Comparison of ENCODE assay signal across 8 cellular contexts in genomic region chr3:47476644-47477199, GRCh38. TPM values are rescaled to one million over a fixed set of nuclear protein-coding genes. Genes with fewer than 3 reads are reported as not detected.
DNase-seq lines count a peak whose midpoint lies in the region; ATAC-seq and TF ChIP-seq lines count a peak whose summit lies in the region.

No MANE protein-coding gene starts in this region.

- H3K9me3 Mint-ChIP-seq in T-cell = no peaks in the 10 kb centered on the region

- H3K27me3 ChIP-seq in fibroblast of lung (ENCODE audit: control insufficient read depth, insufficient read depth, low read length) (no peaks in the 10 kb centered on the region), gastrocnemius medialis (no peaks in the 10 kb centered on the region)

- H3K27ac ChIP-seq in fibroblast of lung (ENCODE audit: insufficient read depth, low read length) = no peak overlapping the region
- H3K27ac ChIP-seq in gastrocnemius medialis = peak overlapping the region in 3 of 4 donors; percentile 77 to 95 (median 94)

- TF ChIP-seq POLR2A in gastrocnemius medialis (IDR thresholded peaks at IDR 0.05) = no peak

- H3K79me2 ChIP-seq in fibroblast of lung (ENCODE audit: control insufficient read depth, insufficient read depth, low read length) = peaks cover 25% of the 10 kb centered on the region

- H3K4me1 ChIP-seq in fibroblast of lung (ENCODE audit: control insufficient read depth, extremely low read depth, insufficient read depth, low read length) = peaks cover 2% of the 10 kb centered on the region
- peaks cover 22 to 27% of the 10 kb centered on the region in 2 donors for H3K4me1 ChIP-seq in gastrocnemius medialis

- H3K9ac ChIP-seq in fibroblast of lung (ENCODE audit: insufficient read depth, low read length) = no peak overlapping the region

- TF ChIP-seq CTCF in fibroblast of lung (conservative IDR thresholded peaks at IDR 0.05 in 1 of 2, IDR thresholded peaks at IDR 0.05 in 1 of 2; ENCODE audit: low read depth in 1 of 2, low read length in 2 of 2) (no peak), gastrocnemius medialis (IDR thresholded peaks at IDR 0.05 in 4 of 5, conservative IDR thresholded peaks at IDR 0.05 in 1 of 5) (no peak)

- H3K27ac Mint-ChIP-seq in T-cell = peak overlapping the region; percentile 87 to 91

- in situ Hi-C loops in gastrocnemius medialis (cut with MboI; ENCODE audit: low sequenced_read_pairs in 4 of 4) = loop anchor here in 2 of 4 donors (5.0 to 10.0 kb wide), 2 partner anchors 52 to 54 kb away; no protein-coding TSS in a partner anchor

- H3K36me3 Mint-ChIP-seq in T-cell = no peaks in the 10 kb centered on the region

- CTCF ChIA-PET in T-cell (lab: Charles Lee) = interaction anchor here (1.6 to 2.2 kb wide), 2 partner anchors 55 to 56 kb away, joined by 5 to 17 read pairs; no protein-coding TSS in a partner anchor

- H4K20me1 ChIP-seq in fibroblast of lung (ENCODE audit: control insufficient read depth, extremely low read depth, insufficient read depth, low read length) = no peaks in the 10 kb centered on the region

- peak overlapping the region; percentile 85 to 97 (median 89) for H3K4me3 Mint-ChIP-seq in T-cell

- ATAC-seq in T-cell (replicated peaks in 1 of 4) (no peak), gastrocnemius medialis (no peak), HG03342 (IDR thresholded peaks at IDR 0.05; ENCODE audit: unreplicated experiment) (no peak), GM19328 (IDR thresholded peaks at IDR 0.05; ENCODE audit: unreplicated experiment) (no peak), esophagus mucosa (no peak)

- peaks cover 32 to 38% (median 37%) of the 10 kb centered on the region in 3 donors for H3K4me1 Mint-ChIP-seq in T-cell

- H3K27me3 Mint-ChIP-seq in T-cell = no peaks in the 10 kb centered on the region

- intact Hi-C loops in gastrocnemius medialis (cut with DNase I; ENCODE audit: low total_unique reads) = loop anchor here (1.0 to 10.0 kb wide), 4 partner anchors 33 to 312 kb away; partner anchors contain the start of genes ELP6 and SETD2

- POLR2A ChIA-PET in T-cell (lab: Charles Lee) = no interaction called here

- DNase-seq in T-cell (no peak), fibroblast of lung (ENCODE audit: low read depth in 2 of 2) (no peak), gastrocnemius medialis (no peak), SW 1271 (lab: John Stamatoyannopoulos, UW) (no peak)

- H3K9me3 ChIP-seq in fibroblast of lung (ENCODE audit: control insufficient read depth, insufficient read depth, low read depth, low read length) (no peaks in the 10 kb centered on the region), gastrocnemius medialis (no peaks in the 10 kb centered on the region)

- H3K4me3 ChIP-seq in GM08714 (ENCODE audit: low read length) (peak overlapping the region; percentile 60; the same call in 1 of the 2 replicates), fibroblast of lung (replicated peaks in 1 of 4; ENCODE audit: control extremely low read depth in 1 of 4, insufficient read depth in 1 of 4, low read depth in 3 of 4, low read length in 4 of 4) (peak overlapping the region; percentile 50 to 99 (median 75)), gastrocnemius medialis (peak overlapping the region in 3 of 4 donors; percentile 81 to 100 (median 98))

- peak overlapping the region; percentile 96 for H2AFZ ChIP-seq in fibroblast of lung (ENCODE audit: low read length)

- H3K4me2 ChIP-seq in fibroblast of lung (ENCODE audit: extremely low read depth, insufficient read depth, low read length) = peak overlapping the region; percentile 88

- no peaks in the 10 kb centered on the region for H3K36me3 ChIP-seq in fibroblast of lung (ENCODE audit: control insufficient read depth, insufficient read depth, low read length)
- H3K36me3 ChIP-seq in gastrocnemius medialis = no peaks in the 10 kb centered on the region

RNA-seq across cellular contexts. Expression of gene SCAP, which starts 1.0 kb away (rescaled TPM):
- 100 to 1,000 TPM in 2 of 5 donors, 10 to 100 TPM in 3; 86.6 to 108 (median 95.3) TPM for total RNA-seq in T-cell
- 51.6 and 67.7 TPM in 2 replicates for total RNA-seq in fibroblast of lung
- 13.6 and 16.7 TPM in 2 replicates for polyA plus RNA-seq in fibroblast of lung
- polyA plus RNA-seq in fibroblast of lung (2012) = 29.2 and 35.7 TPM in 2 replicates
- polyA minus RNA-seq in fibroblast of lung (ENCODE audit: low replicate concordance) = 162 and 170 TPM in 2 replicates
- 10 to 100 TPM; 38.2 to 48.1 (median 42.8) TPM for total RNA-seq in gastrocnemius medialis
- total RNA-seq in esophagus mucosa = 59.8 TPM

RNA-seq across cellular contexts. Expression of gene ELP6, which starts 36.8 kb away (rescaled TPM):
- 10 to 100 TPM; 22.3 to 31.4 (median 27.2) TPM for total RNA-seq in T-cell
- total RNA-seq in fibroblast of lung = 20.0 and 35.2 TPM in 2 replicates
- 37.2 and 45.8 TPM in 2 replicates for polyA plus RNA-seq in fibroblast of lung
- polyA plus RNA-seq in fibroblast of lung (2012) = 28.0 and 37.8 TPM in 2 replicates
- 33.9 and 47.2 TPM in 2 replicates for polyA minus RNA-seq in fibroblast of lung (ENCODE audit: low replicate concordance)
- 10 to 100 TPM; 16.9 to 31.1 (median 26.6) TPM for total RNA-seq in gastrocnemius medialis
- total RNA-seq in esophagus mucosa = 20.9 TPM
